Comparison of ENCODE assay signal across 1 cellular context in the genomic region with DNA sequence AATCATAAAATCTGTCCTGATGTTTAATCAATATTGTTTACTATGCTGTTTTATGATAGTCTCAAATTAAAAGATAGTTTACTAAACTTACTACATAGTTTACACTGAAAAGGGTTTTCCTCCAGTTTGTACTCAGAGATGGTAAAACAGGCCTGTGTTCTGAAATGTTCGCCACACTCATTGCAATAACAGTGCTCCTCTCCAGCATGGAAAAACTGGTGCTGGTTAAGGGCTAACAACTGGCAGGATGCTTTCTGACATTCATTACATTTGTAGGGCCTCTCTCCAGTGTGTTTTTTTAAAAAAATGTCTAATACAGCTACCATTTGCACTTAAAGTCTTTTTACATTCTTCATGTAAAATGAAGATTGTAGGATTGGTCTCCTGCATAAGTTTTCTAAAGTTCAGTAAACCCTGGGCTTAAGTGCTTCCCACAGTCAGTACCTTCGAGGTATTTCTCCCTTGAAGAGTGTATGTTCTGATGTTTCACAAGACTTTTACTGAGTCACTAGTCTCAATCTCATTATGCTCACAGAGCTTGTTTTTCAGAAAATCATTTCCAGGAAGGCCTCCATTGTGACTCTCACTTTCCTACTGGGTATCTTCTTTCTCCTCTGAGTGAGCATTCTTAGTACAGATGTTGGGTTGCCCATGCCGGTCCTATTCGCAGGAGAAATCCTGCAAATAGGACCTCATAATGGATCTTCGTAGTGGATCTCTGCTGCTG.
TF ChIP-seq lines count a peak whose summit lies in the region.

No MANE protein-coding gene starts in this region.

TF ChIP-seq in K562, 482 proteins besides CTCF, POLR2A, EP300 and RAD21 (continued from another document):
- TF ChIP-seq ZNF785 (CRISPR knock-in tag; IDR thresholded peaks at IDR 0.05) (no peak), HDAC1 (IDR thresholded peaks at IDR 0.05) (0 out of 4 replicates have a peak, but pooled peaks of 1 of the 2 experiments have one; percentile 37), CXXC5 (CRISPR knock-in tag; IDR thresholded peaks at IDR 0.05) (peak; percentile 13; the same call in 1 of the 2 replicates), HCFC1 (IDR thresholded peaks at IDR 0.05; ENCODE audit: low read depth, low read length) (no peak), SMAD4 (CRISPR knock-in tag; conservative IDR thresholded peaks at IDR 0.05) (0 out of 2 replicates have a peak, but pooled peaks have one; percentile 38), ZNF766 (CRISPR knock-in tag; conservative IDR thresholded peaks at IDR 0.05) (no peak), MAFK (IDR thresholded peaks at IDR 0.05; ENCODE audit: low read length) (peak; percentile 33; the same call in 1 of the 2 replicates), ARID1B (IDR thresholded peaks at IDR 0.05) (peak; percentile 38; the same call in 1 of the 2 replicates), EHMT2 (IDR thresholded peaks at IDR 0.05) (0 out of 2 replicates have a peak, but pooled peaks have one; percentile 34), JUND (IDR thresholded peaks at IDR 0.05; ENCODE audit: borderline replicate concordance, low read depth, low read length) (peak; percentile 38; the same call in 1 of the 2 replicates), JUND (tag; IDR thresholded peaks at IDR 0.05; ENCODE audit: borderline replicate concordance, low read depth, low read length) (peak; percentile 55; the same call in 1 of the 3 replicates), ZNF589 (CRISPR knock-in tag; IDR thresholded peaks at IDR 0.05; ENCODE audit: low read depth) (0 out of 2 replicates have a peak, but pooled peaks have one; percentile 36), FOSL1 (tag; conservative IDR thresholded peaks at IDR 0.05) (peak; percentile 60; the same call in 1 of the 2 replicates), STAT5A (IDR thresholded peaks at IDR 0.05; ENCODE audit: borderline replicate concordance, low read length) (0 out of 2 replicates have a peak, but pooled peaks have one; percentile 36), HDAC2 (IDR thresholded peaks at IDR 0.05) (peak; percentile 50; the same call in 1 of the 2 replicates)
- TF ChIP-seq, protein P1, sequence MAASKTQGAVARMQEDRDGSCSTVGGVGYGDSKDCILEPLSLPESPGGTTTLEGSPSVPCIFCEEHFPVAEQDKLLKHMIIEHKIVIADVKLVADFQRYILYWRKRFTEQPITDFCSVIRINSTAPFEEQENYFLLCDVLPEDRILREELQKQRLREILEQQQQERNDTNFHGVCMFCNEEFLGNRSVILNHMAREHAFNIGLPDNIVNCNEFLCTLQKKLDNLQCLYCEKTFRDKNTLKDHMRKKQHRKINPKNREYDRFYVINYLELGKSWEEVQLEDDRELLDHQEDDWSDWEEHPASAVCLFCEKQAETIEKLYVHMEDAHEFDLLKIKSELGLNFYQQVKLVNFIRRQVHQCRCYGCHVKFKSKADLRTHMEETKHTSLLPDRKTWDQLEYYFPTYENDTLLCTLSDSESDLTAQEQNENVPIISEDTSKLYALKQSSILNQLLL (CRISPR knock-in tag; IDR thresholded peaks at IDR 0.05; ENCODE audit: borderline replicate concordance), result no peak
